In genomic region chr4:57854748-57855147, GRCh38 we compare ENCODE assay signal across 11 cellular contexts.
A peak's percentile ranks its signal among the peaks of the same experiment; 100 is the strongest.
DNase-seq lines count a peak whose midpoint lies in the region; ATAC-seq, FAIRE-seq and TF ChIP-seq lines count a peak whose summit lies in the region.
"Had no signal": no experiment of that assay in that cellular context is flagged by ENCODE, and none has a peak within 500 bp of the region (broad histone marks: within the 10 kb centered on the region; RNA-seq: fewer than 3 reads in every experiment).

No MANE protein-coding gene starts in this region.

- TF ChIP-seq RAD21 in GM12878 (IDR thresholded peaks at IDR 0.05; ENCODE audit: insufficient read depth, low read depth, low read length) = no peak

- H3K27me3 ChIP-seq in GM12878 (replicated peaks in 1 of 2; ENCODE audit: control insufficient read depth in 2 of 2, insufficient read depth in 2 of 2, low read length in 1 of 2) = no peaks in the 10 kb centered on the region
- no peaks in the 10 kb centered on the region for H3K27me3 ChIP-seq in vagina

- H3K9me3 ChIP-seq in GM12878 (replicated peaks; ENCODE audit: control insufficient read depth, insufficient read depth, low read length) (no peaks in the 10 kb centered on the region), vagina (no peaks in the 10 kb centered on the region)

- H3K36me3 ChIP-seq in GM12878 (ENCODE audit: control insufficient read depth in 2 of 2, insufficient read depth in 2 of 2, low read length in 1 of 2) (no peaks in the 10 kb centered on the region), vagina (no peaks in the 10 kb centered on the region)

- TF ChIP-seq CTCF in GM12878 (IDR thresholded peaks at IDR 0.05 in 2 of 3, conservative IDR thresholded peaks at IDR 0.05 in 1 of 3; ENCODE audit: control insufficient read depth in 2 of 3, extremely low read depth in 1 of 3, insufficient read depth in 1 of 3, low read depth in 3 of 3, low read length in 3 of 3) (no peak), vagina (IDR thresholded peaks at IDR 0.05) (no peak)

- no peaks in the 10 kb centered on the region for H3K79me2 ChIP-seq in GM12878 (ENCODE audit: control insufficient read depth, insufficient read depth, low read length)

- no peak overlapping the region for H3K4me2 ChIP-seq in GM12878 (ENCODE audit: control insufficient read depth, insufficient read depth)

- H3K4me3 ChIP-seq in GM12878 (no peak overlapping the region), vagina (no peak overlapping the region)
- H3K4me3 ChIP-seq: GM23248 had no signal

- intact Hi-C loops in GM12878 (cut with micrococcal nuclease; ENCODE audit: unreplicated experiment) (no loop called here), vagina (cut with DNase I) (no loop called here)

- H3K4me1 ChIP-seq in GM12878 (ENCODE audit: control insufficient read depth, insufficient read depth, low read length) = no peaks in the 10 kb centered on the region
- no peaks in the 10 kb centered on the region for H3K4me1 ChIP-seq in vagina

- CTCF ChIA-PET in GM12878 (lab: Yijun Ruan, JAX) = no interaction called here

- ATAC-seq in GM19351 (IDR thresholded peaks at IDR 0.05; ENCODE audit: unreplicated experiment) = peak; percentile 84
- peak; percentile 93 for ATAC-seq in HG03097 (IDR thresholded peaks at IDR 0.05; ENCODE audit: low FRiP score, unreplicated experiment)
- ATAC-seq in GM12878 = peak; percentile 68

- peak overlapping the region; percentile 47; the same call in 1 of the 2 replicates for H2AFZ ChIP-seq in GM12878 (ENCODE audit: control insufficient read depth, low read depth, low read length)
- H2AFZ ChIP-seq: GM23248 had no signal

- in situ Hi-C loops in GM12878 (cut with MboI) = no loop called here

- FAIRE-seq in A204.1 (lab: Jason Lieb, UNC) (peak; percentile 67), GM12878 (lab: Jason Lieb, UNC) (peak; percentile 62)
- FAIRE-seq: urothelium cell line had no signal

- H4K20me1 ChIP-seq in GM12878 (ENCODE audit: control insufficient read depth, insufficient read depth) = no peaks in the 10 kb centered on the region

- TF ChIP-seq POLR2A in GM12878 (IDR thresholded peaks at IDR 0.05; ENCODE audit: low read depth, low read length) = no peak
- no peak for TF ChIP-seq POLR2A in vagina (IDR thresholded peaks at IDR 0.05)

- no peak overlapping the region for H3K9ac ChIP-seq in GM12878 (ENCODE audit: control insufficient read depth, insufficient read depth, low read length)
- H3K9ac ChIP-seq: GM23248 had no signal

- DNase-seq in GM12878 (ENCODE audit: low read depth, low spot score) (no peak), NCI-H82 treated with DMSO at 0.1 percent for 48 hours (lab: John Stamatoyannopoulos, UW; ENCODE audit: unreplicated experiment) (no peak), SHP77 treated with DMSO at 0.1 percent for 48 hours (lab: John Stamatoyannopoulos, UW) (no peak), dermis blood vessel endothelial cell (no peak), vagina (ENCODE audit: extremely low spot score in 2 of 2) (no peak)
- DNase-seq: activated CD8-positive, alpha-beta memory T cell treated with anti-CD3 and anti-CD28 coated beads, Interleukin-2, amount 50 U/mL, for 48 hours; GM23248 had no signal

- POLR2A ChIA-PET in GM12878 (lab: Charles Lee) = no interaction called here

- 2% methylated on average over 3 of the region's 3 CpGs for WGBS in GM12878 (ENCODE audit: insufficient coverage, insufficient replicate concordance, low lambda C conversion rate, missing lambda C conversion rate)

- SMC1A ChIA-PET in GM12878 (lab: Charles Lee; ENCODE audit: uncharacterized antibody, unreplicated experiment) = no interaction called here

- TF ChIP-seq EP300 in GM12878 (IDR thresholded peaks at IDR 0.05; ENCODE audit: borderline replicate concordance in 1 of 2, control insufficient read depth in 1 of 2, low read depth in 2 of 2, low read length in 2 of 2) = no peak

- RAD21 ChIA-PET in GM12878 (lab: Charles Lee; ENCODE audit: unreplicated experiment) = no interaction called here

- BruUV-seq in GM12878 (replicated peaks; lab: Mats Ljungman, UMichigan) = no TSS peak

- H3K27ac ChIP-seq in GM12878 (ENCODE audit: control insufficient read depth, insufficient read depth) (no peak overlapping the region), vagina (no peak overlapping the region)
- H3K27ac ChIP-seq: GM23248 had no signal

TF ChIP-seq in GM12878, 131 proteins besides CTCF, POLR2A, EP300 and RAD21:
- TF ChIP-seq PAX8 (IDR thresholded peaks at IDR 0.05) (no peak), MEF2B (IDR thresholded peaks at IDR 0.05; ENCODE audit: partially characterized antibody, poor library complexity, severe bottlenecking) (no peak), RCOR1 (conservative IDR thresholded peaks at IDR 0.05; ENCODE audit: low read depth, low read length) (no peak), ELK1 (IDR thresholded peaks at IDR 0.05; ENCODE audit: low read depth, low read length) (no peak), SREBF1 (IDR thresholded peaks at IDR 0.05; ENCODE audit: low read length) (no peak), E2F8 (IDR thresholded peaks at IDR 0.05; ENCODE audit: low read depth, partially characterized antibody) (no peak), SMARCA5 (IDR thresholded peaks at IDR 0.05) (no peak), HDGF (IDR thresholded peaks at IDR 0.05) (no peak), RUNX3 (IDR thresholded peaks at IDR 0.05; ENCODE audit: low read length) (no peak), ATF7 (IDR thresholded peaks at IDR 0.05; ENCODE audit: low read depth) (no peak), ZBTB40 (IDR thresholded peaks at IDR 0.05; ENCODE audit: borderline replicate concordance) (no peak), YY1 (IDR thresholded peaks at IDR 0.05; ENCODE audit: low read depth, low read length) (no peak), MEF2A (IDR thresholded peaks at IDR 0.05; ENCODE audit: insufficient read depth, low read depth, low read length) (no peak), RAD51 (IDR thresholded peaks at IDR 0.05) (no peak), NBN (IDR thresholded peaks at IDR 0.05) (no peak), RELA (IDR thresholded peaks at IDR 0.05; ENCODE audit: borderline replicate concordance, partially characterized antibody) (no peak), TCF12 (IDR thresholded peaks at IDR 0.05; ENCODE audit: low read depth, low read length) (no peak)
TF ChIP-seq in GM12878: peak in this region for 0.
